Comparison of ENCODE assay signal across 19 cellular contexts in genomic region chr1:215890438-215890837, GRCh38.
DNase-seq lines count a peak whose midpoint lies in the region; ATAC-seq, FAIRE-seq and TF ChIP-seq lines count a peak whose summit lies in the region.
"Had no signal": no experiment of that assay in that cellular context is flagged by ENCODE, and none has a peak within 500 bp of the region (broad histone marks: within the 10 kb centered on the region; RNA-seq: fewer than 3 reads in every experiment).

No MANE protein-coding gene starts in this region.

- peak; percentile 61 for ATAC-seq in GM18511 (IDR thresholded peaks at IDR 0.05; ENCODE audit: unreplicated experiment)
- peak; percentile 78 for ATAC-seq in GM21529 (IDR thresholded peaks at IDR 0.05; ENCODE audit: unreplicated experiment)
- peak; percentile 57 for ATAC-seq in HG03039 (IDR thresholded peaks at IDR 0.05; ENCODE audit: unreplicated experiment)
- ATAC-seq in left lobe of liver: no peak
- ATAC-seq: activated CD8-positive, alpha-beta T cell treated with anti-CD3 and anti-CD28 coated beads for 36 hours; esophagus mucosa had no signal

- H3K9me3 ChIP-seq in OCI-LY3 (ENCODE audit: insufficient read depth, low read length): no peaks in the 10 kb centered on the region
- H3K9me3 ChIP-seq: Caco-2, SJSA1, stomach had no signal

- no peaks in the 10 kb centered on the region for H3K27me3 ChIP-seq in OCI-LY3 (ENCODE audit: low read depth, low read length)
- H3K27me3 ChIP-seq: stomach had no signal

- peak overlapping the region; percentile 8 for H2AFZ ChIP-seq in OCI-LY3 (ENCODE audit: low read depth, low read length)
- H2AFZ ChIP-seq: parathyroid adenoma had no signal

- FAIRE-seq in RCC 7860 (lab: Jason Lieb, UNC): no peak
- FAIRE-seq: G401.6 had no signal

- no peaks in the 10 kb centered on the region for H4K20me1 ChIP-seq in OCI-LY3 (ENCODE audit: insufficient read depth, low read length)

- no peaks in the 10 kb centered on the region for H3K79me2 ChIP-seq in OCI-LY3 (ENCODE audit: low read length)
- H3K79me2 ChIP-seq: parathyroid adenoma had no signal

- H3K4me1 ChIP-seq in OCI-LY3 (ENCODE audit: low read length): peaks cover 35% of the 10 kb centered on the region
- H3K4me1 ChIP-seq: parathyroid adenoma, SJSA1, stomach had no signal

- no peak overlapping the region for H3K9ac ChIP-seq in OCI-LY3 (ENCODE audit: low read length)
- H3K9ac ChIP-seq: parathyroid adenoma had no signal

- H3K36me3 ChIP-seq in OCI-LY3 (replicated peaks; ENCODE audit: low read depth, low read length): no peaks in the 10 kb centered on the region
- H3K36me3 ChIP-seq: SJSA1, stomach had no signal

- peak overlapping the region; percentile 57 for H3K4me2 ChIP-seq in OCI-LY3 (ENCODE audit: low read length)
- H3K4me2 ChIP-seq: smooth muscle cell had no signal

- intact Hi-C loops in posterior vena cava (cut with DNase I): no loop called here

- TF ChIP-seq CTCF in OCI-LY3 (IDR thresholded peaks at IDR 0.05; ENCODE audit: low read depth, low read length): no peak

- H3K27ac ChIP-seq in OCI-LY3 (ENCODE audit: low read length): peak overlapping the region; percentile 8
- H3K27ac ChIP-seq: parathyroid adenoma, SJSA1, stomach had no signal

- DNase-seq in left lobe of liver (ENCODE audit: low spot score): no peak
- DNase-seq in posterior vena cava (ENCODE audit: low spot score): no peak
- DNase-seq in RCC 7860 (ENCODE audit: low spot score): no peak
- DNase-seq in NCI-H774 (lab: John Stamatoyannopoulos, UW): no peak
- DNase-seq: activated CD8-positive, alpha-beta T cell treated with anti-CD3 and anti-CD28 coated beads for 36 hours; anterior cingulate cortex; Caco-2; cortex of kidney; GOT3; stomach had no signal

- peak overlapping the region; percentile 50 for H3K4me3 ChIP-seq in OCI-LY3 (ENCODE audit: low read length)
- H3K4me3 ChIP-seq: SJSA1, smooth muscle cell, stomach had no signal
